Comparison of ENCODE assay signal across 17 cellular contexts in genomic region chr22:42202048-42202447, GRCh38.
DNase-seq lines count a peak whose midpoint lies in the region; ATAC-seq, FAIRE-seq and TF ChIP-seq lines count a peak whose summit lies in the region.
"Had no signal": no experiment of that assay in that cellular context is flagged by ENCODE, and none has a peak within 500 bp of the region (broad histone marks: within the 10 kb centered on the region; RNA-seq: fewer than 3 reads in every experiment).

No MANE protein-coding gene starts in this region.

- H3K9me3 ChIP-seq in naive thymus-derived CD4-positive, alpha-beta T cell (ENCODE audit: control insufficient read depth in 2 of 3, low read length in 3 of 3): no peaks in the 10 kb centered on the region
- H3K9me3 ChIP-seq: stomach, uterus had no signal

- DNase-seq in activated CD4-positive, alpha-beta T cell treated with anti-CD3 and anti-CD28 coated beads, Interleukin-2, amount 50 U/mL, for 1 hour: peak; percentile 18
- no peak for DNase-seq in activated CD4-positive, alpha-beta T cell treated with anti-CD3 and anti-CD28 coated beads, Interleukin-2, amount 50 U/mL, for 4 hours
- DNase-seq in GM19239 (ENCODE audit: insufficient read length, low spot score): no peak
- no peak for DNase-seq in activated CD8-positive, alpha-beta T cell treated with anti-CD3 and anti-CD28 coated beads for 36 hours
- DNase-seq in naive thymus-derived CD4-positive, alpha-beta T cell: peak in 3 of 9 donors; percentile 10 to 15 (median 13)
- no peak for DNase-seq in NCI-H187 (lab: John Stamatoyannopoulos, UW)
- DNase-seq: COR-L47, kidney, NCI-H1092 treated with DMSO at 0.1 percent for 48 hours, RPMI8226, stomach, SW 1271, uterus had no signal

- intact Hi-C loops in activated CD8-positive, alpha-beta T cell treated with anti-CD3 and anti-CD28 coated beads for 36 hours (cut with micrococcal nuclease): no loop called here
- intact Hi-C loops in naive thymus-derived CD4-positive, alpha-beta T cell (cut with micrococcal nuclease): loop anchor here in 1 of 2 donors (1.0 to 5.0 kb wide), 2 partner anchors 22 to 110 kb away; partner anchors contain the start of gene NDUFA6

- peaks cover 0 to 24% (median 0%) of the 10 kb centered on the region in 3 experiments for H3K36me3 ChIP-seq in naive thymus-derived CD4-positive, alpha-beta T cell (ENCODE audit: control insufficient read depth in 2 of 3, insufficient read depth in 3 of 3, low read length in 3 of 3)
- H3K36me3 ChIP-seq: uterus had no signal

- CTCF ChIA-PET in activated CD8-positive, alpha-beta T cell treated with anti-CD3 and anti-CD28 coated beads for 36 hours (lab: Charles Lee): interaction anchor here (1.1 to 1.7 kb wide), 3 partner anchors 9 to 243 kb away, joined by 3 to 5 read pairs (median 4); no protein-coding TSS in a partner anchor
- CTCF ChIA-PET in naive thymus-derived CD4-positive, alpha-beta T cell (lab: Charles Lee): no interaction called here

- H3K27me3 ChIP-seq in naive thymus-derived CD4-positive, alpha-beta T cell (ENCODE audit: control insufficient read depth in 2 of 2, insufficient read depth in 2 of 2, low read length in 2 of 2): no peaks in the 10 kb centered on the region
- H3K27me3 ChIP-seq: stomach, uterus had no signal

- no peak for TF ChIP-seq CTCF in activated CD8-positive, alpha-beta T cell treated with anti-CD3 and anti-CD28 coated beads for 36 hours (IDR thresholded peaks at IDR 0.05)

- H3K9me3 Mint-ChIP-seq in activated CD8-positive, alpha-beta T cell treated with anti-CD3 and anti-CD28 coated beads for 36 hours: no peaks in the 10 kb centered on the region
- no peaks in the 10 kb centered on the region for H3K9me3 Mint-ChIP-seq in naive thymus-derived CD4-positive, alpha-beta T cell
- H3K9me3 Mint-ChIP-seq: memory B cell, neural crest cell had no signal

- H3K4me3 Mint-ChIP-seq in activated CD8-positive, alpha-beta T cell treated with anti-CD3 and anti-CD28 coated beads for 36 hours: peak overlapping the region; percentile 42
- H3K4me3 Mint-ChIP-seq in naive thymus-derived CD4-positive, alpha-beta T cell: peak overlapping the region in 6 of 10 donors; percentile 3 to 88 (median 44)
- H3K4me3 Mint-ChIP-seq: memory B cell, neural crest cell had no signal

- POLR2A ChIA-PET in activated CD8-positive, alpha-beta T cell treated with anti-CD3 and anti-CD28 coated beads for 36 hours (lab: Charles Lee): interaction anchor here (1.0 kb wide), 2 partner anchors 8 to 35 kb away, joined by 3 read pairs; no protein-coding TSS in a partner anchor
- POLR2A ChIA-PET in naive thymus-derived CD4-positive, alpha-beta T cell (lab: Charles Lee): interaction anchor here (1.0 kb wide), 1 partner anchor 242 kb away, joined by 3 read pairs; no protein-coding TSS in a partner anchor

- peaks cover 19 to 26% of the 10 kb centered on the region in 2 donors for H3K4me1 ChIP-seq in naive thymus-derived CD4-positive, alpha-beta T cell (ENCODE audit: control insufficient read depth in 2 of 2, insufficient read depth in 2 of 2, low read length in 2 of 2)
- H3K4me1 ChIP-seq: uterus had no signal

- FAIRE-seq in GM19239 (lab: Jason Lieb, UNC): peak; percentile 11
- FAIRE-seq: kidney had no signal

- no peak overlapping the region for H3K4me3 ChIP-seq in naive thymus-derived CD4-positive, alpha-beta T cell (ENCODE audit: low read length)
- H3K4me3 ChIP-seq: stomach, uterus had no signal

- H3K27ac ChIP-seq in naive thymus-derived CD4-positive, alpha-beta T cell (ENCODE audit: low read depth, low read length): peak overlapping the region; percentile 8
- H3K27ac ChIP-seq: stomach, uterus had no signal

- peak overlapping the region; percentile 65 for H3K27ac Mint-ChIP-seq in activated CD8-positive, alpha-beta T cell treated with anti-CD3 and anti-CD28 coated beads for 36 hours
- H3K27ac Mint-ChIP-seq in naive thymus-derived CD4-positive, alpha-beta T cell: peak overlapping the region in 5 of 9 donors; percentile 6 to 81 (median 15)
- H3K27ac Mint-ChIP-seq: memory B cell had no signal

- H3K4me1 Mint-ChIP-seq in activated CD8-positive, alpha-beta T cell treated with anti-CD3 and anti-CD28 coated beads for 36 hours (ENCODE audit: low read depth): peaks cover 51% of the 10 kb centered on the region
- H3K4me1 Mint-ChIP-seq in naive thymus-derived CD4-positive, alpha-beta T cell: peaks cover 45 to 82% (median 69%) of the 10 kb centered on the region in 7 donors

- peak; percentile 72 for ATAC-seq in activated CD8-positive, alpha-beta T cell treated with anti-CD3 and anti-CD28 coated beads for 36 hours
- ATAC-seq in naive thymus-derived CD4-positive, alpha-beta T cell: peak; percentile 79
- ATAC-seq in GM18511 (IDR thresholded peaks at IDR 0.05; ENCODE audit: unreplicated experiment) (no peak), GM19467 (IDR thresholded peaks at IDR 0.05; ENCODE audit: unreplicated experiment) (no peak)

- peaks cover 34% of the 10 kb centered on the region for H3K36me3 Mint-ChIP-seq in activated CD8-positive, alpha-beta T cell treated with anti-CD3 and anti-CD28 coated beads for 36 hours (ENCODE audit: low read depth)
- H3K36me3 Mint-ChIP-seq in naive thymus-derived CD4-positive, alpha-beta T cell: peaks cover 0 to 38% (median 31%) of the 10 kb centered on the region in 5 donors

- no peaks in the 10 kb centered on the region for H3K27me3 Mint-ChIP-seq in activated CD8-positive, alpha-beta T cell treated with anti-CD3 and anti-CD28 coated beads for 36 hours
- H3K27me3 Mint-ChIP-seq in naive thymus-derived CD4-positive, alpha-beta T cell: no peaks in the 10 kb centered on the region
- H3K27me3 Mint-ChIP-seq: memory B cell had no signal

Comparison
In these comparisons a context has a peak if more than half of its experiments do, and no peak if none do; other contexts are left out.
1. ATAC-seq: peak in activated CD8-positive, alpha-beta T cell treated with anti-CD3 and anti-CD28 coated beads for 36 hours (single experiment) and naive thymus-derived CD4-positive, alpha-beta T cell (single experiment); none in GM18511 (single experiment) and GM19467 (single experiment).